Comparison of ENCODE assay signal across 8 cellular contexts in genomic region chr3:48919215-48920138, GRCh38. TPM values are rescaled to one million over a fixed set of nuclear protein-coding genes. Genes with fewer than 3 reads are reported as not detected.
DNase-seq lines count a peak whose midpoint lies in the region; ATAC-seq and TF ChIP-seq lines count a peak whose summit lies in the region.

No MANE protein-coding gene starts in this region.

- TF ChIP-seq EP300 in suprapubic skin (IDR thresholded peaks at IDR 0.05), result no peak

- TF ChIP-seq POLR2A in suprapubic skin (IDR thresholded peaks at IDR 0.05), result no peak

- H3K27ac Mint-ChIP-seq in natural killer cell, result peak overlapping the region; percentile 94 to 99

- intact Hi-C loops in natural killer cell (cut with micrococcal nuclease), result loop anchor here (1.0 to 5.0 kb wide), 4 partner anchors 8 to 107 kb away; partner anchors contain the start of genes PRKAR2A and WDR6

- peaks cover 15 to 20% of the 10 kb centered on the region in 2 donors for H3K4me1 Mint-ChIP-seq in natural killer cell

- no peaks in the 10 kb centered on the region for H3K27me3 Mint-ChIP-seq in natural killer cell (ENCODE audit: low read depth in 2 of 2)

- ATAC-seq in HG02885 (IDR thresholded peaks at IDR 0.05; ENCODE audit: poor library complexity, unreplicated experiment) (peak; percentile 23), natural killer cell (peak; percentile 50 to 70 (median 54))

- no peaks in the 10 kb centered on the region for H3K36me3 Mint-ChIP-seq in natural killer cell

- no peaks in the 10 kb centered on the region for H3K9me3 Mint-ChIP-seq in natural killer cell

- H3K27ac ChIP-seq in esophagus (ENCODE audit: low read depth in 2 of 2, low read length in 1 of 2) (peak overlapping the region; percentile 96 to 100), suprapubic skin (peak overlapping the region; percentile 93)

- peaks cover 0 to 4% of the 10 kb centered on the region in 2 donors for H3K4me1 ChIP-seq in esophagus (ENCODE audit: control insufficient read depth in 2 of 2, insufficient read depth in 2 of 2, low read length in 1 of 2)
- peaks cover 32% of the 10 kb centered on the region for H3K4me1 ChIP-seq in suprapubic skin

- peak overlapping the region; percentile 93 for H3K4me3 Mint-ChIP-seq in natural killer cell

- 1% methylated on average over 46 to 54 of the region's 54 CpGs for WGBS in esophagus, 2 donors
- WGBS in suprapubic skin, result 2% methylated on average over 41 of the region's 54 CpGs

- H3K36me3 ChIP-seq in esophagus (ENCODE audit: control insufficient read depth in 2 of 2, insufficient read depth in 2 of 2, low read length in 1 of 2), result no peaks in the 10 kb centered on the region
- peaks cover 21% of the 10 kb centered on the region for H3K36me3 ChIP-seq in suprapubic skin

- H3K4me3 ChIP-seq in esophagus (ENCODE audit: low read depth in 1 of 2, low read length in 2 of 2) (peak overlapping the region; percentile 73 to 92), suprapubic skin (peak overlapping the region; percentile 64)

- TF ChIP-seq CTCF in natural killer cell (IDR thresholded peaks at IDR 0.05), result no peak
- TF ChIP-seq CTCF in suprapubic skin (IDR thresholded peaks at IDR 0.05), result no peak

- DNase-seq in DMS53 (lab: John Stamatoyannopoulos, UW) (peak; percentile 57), DMS53 treated with DMSO at 0.1 percent for 48 hours (lab: John Stamatoyannopoulos, UW; ENCODE audit: unreplicated experiment) (no peak), NCI-H748 treated with DMSO at 0.1 percent for 48 hours (lab: John Stamatoyannopoulos, UW) (peak; percentile 2), activated T-cell treated with anti-CD3 and anti-CD28 coated beads for 1 hour (ENCODE audit: low read depth) (peak; percentile 23), natural killer cell (peak; percentile 68), suprapubic skin (ENCODE audit: low spot score in 2 of 2) (peak; percentile 70 to 78)

- H3K27me3 ChIP-seq in esophagus (ENCODE audit: control insufficient read depth in 1 of 2, insufficient read depth in 2 of 2, low read length in 2 of 2) (no peaks in the 10 kb centered on the region), suprapubic skin (no peaks in the 10 kb centered on the region)

- no peaks in the 10 kb centered on the region for H3K9me3 ChIP-seq in esophagus (ENCODE audit: control insufficient read depth in 2 of 2, insufficient read depth in 1 of 2, low read depth in 1 of 2, low read length in 1 of 2)
- no peaks in the 10 kb centered on the region for H3K9me3 ChIP-seq in suprapubic skin

RNA-seq across cellular contexts. Expression of gene ARIH2, which starts 0.8 kb away (rescaled TPM):
- polyA plus RNA-seq in esophagus, result 10 to 100 TPM; 32.8 to 36.5 TPM
- total RNA-seq in natural killer cell (100 to 1,000 TPM; 239 to 291 (median 243) TPM), suprapubic skin (100 to 1,000 TPM in 1 of 4 donors, 10 to 100 TPM in 3; 57.9 to 148 (median 61.8) TPM)

RNA-seq across cellular contexts. Expression of gene SLC25A20, which starts 20.8 kb away (rescaled TPM):
- polyA plus RNA-seq in esophagus, result 1 to 10 TPM; 5.8 to 9.0 TPM
- 10 to 100 TPM; 29.5 to 64.0 (median 48.3) TPM for total RNA-seq in natural killer cell
- 10 to 100 TPM; 11.3 to 23.7 (median 17.9) TPM for total RNA-seq in suprapubic skin
